ENCODE assay signal across 10 cellular contexts in genomic region chr6:164085552-164086325, GRCh38.
A peak's percentile ranks its signal among the peaks of the same experiment; 100 is the strongest.
DNase-seq lines count a peak whose midpoint lies in the region; ATAC-seq and TF ChIP-seq lines count a peak whose summit lies in the region.
"Had no signal": no experiment of that assay in that cellular context is flagged by ENCODE, and none has a peak within 500 bp of the region (broad histone marks: within the 10 kb centered on the region; RNA-seq: fewer than 3 reads in every experiment).

No MANE protein-coding gene starts in this region.

- no peak overlapping the region for H2AFZ ChIP-seq in GM23248

- WGBS in GM23248 (ENCODE audit: low coverage in 1 of 2, low lambda C conversion rate in 2 of 2, missing lambda C conversion rate in 2 of 2), 2 experiments, result 64 to 65% methylated on average over 26 to 27 of the region's 27 CpGs
- WGBS in right lobe of liver (ENCODE audit: insufficient coverage, low coverage, low lambda C conversion rate, missing lambda C conversion rate), result 39% methylated on average over 20 of the region's 27 CpGs

- H3K36me3 Mint-ChIP-seq in activated naive CD4-positive, alpha-beta T cell treated with anti-CD3 and anti-CD28 coated beads, Interleukin-2, amount 50 U/mL, for 72 hours, result no peaks in the 10 kb centered on the region

- H3K4me1 ChIP-seq in GM23248 (ENCODE audit: insufficient read depth) (no peaks in the 10 kb centered on the region), right lobe of liver (no peaks in the 10 kb centered on the region), gastrocnemius medialis (peaks cover 10 to 15% of the 10 kb centered on the region in 2 donors)

- H3K27ac Mint-ChIP-seq in activated naive CD4-positive, alpha-beta T cell treated with anti-CD3 and anti-CD28 coated beads, Interleukin-2, amount 50 U/mL, for 72 hours, result no peak overlapping the region

- H3K36me3 ChIP-seq in GM23248 (ENCODE audit: low read depth) (no peaks in the 10 kb centered on the region), right lobe of liver (no peaks in the 10 kb centered on the region), gastrocnemius medialis (no peaks in the 10 kb centered on the region)

- H3K4me3 ChIP-seq in GM23248 (no peak overlapping the region), right lobe of liver (no peak overlapping the region), gastrocnemius medialis (peak overlapping the region; percentile 11 to 38 (median 26))

- no peak overlapping the region for H3K9ac ChIP-seq in GM23248

- H3K27me3 ChIP-seq in GM23248 (replicated peaks; ENCODE audit: insufficient read depth) (no peaks in the 10 kb centered on the region), right lobe of liver (no peaks in the 10 kb centered on the region), gastrocnemius medialis (no peaks in the 10 kb centered on the region)

- intact Hi-C loops in right lobe of liver (cut with DNase I) (no loop called here), gastrocnemius medialis (cut with DNase I; ENCODE audit: low total_unique reads) (no loop called here)

- peak; percentile 20 to 75 (median 57) for ATAC-seq in right lobe of liver
- ATAC-seq in gastrocnemius medialis, result peak; percentile 74 to 81
- ATAC-seq in GM21390 (IDR thresholded peaks at IDR 0.05; ENCODE audit: unreplicated experiment), result no peak
- ATAC-seq in activated naive CD4-positive, alpha-beta T cell treated with anti-CD3 and anti-CD28 coated beads, Interleukin-2, amount 50 U/mL, for 72 hours, result no peak
- ATAC-seq in HG03378 (IDR thresholded peaks at IDR 0.05; ENCODE audit: unreplicated experiment), result no peak

- peak; percentile 2 for DNase-seq in GM23248
- peak; percentile 64 for DNase-seq in ecto neural progenitor cell (ENCODE audit: low spot score)
- peak in 1 of 3 donors; percentile 25 for DNase-seq in right lobe of liver
- DNase-seq in gastrocnemius medialis, result peak; percentile 31 to 72
- DNase-seq in G401 (ENCODE audit: low spot score), result no peak
- no peak for DNase-seq in activated naive CD4-positive, alpha-beta T cell treated with anti-CD3 and anti-CD28 coated beads, Interleukin-2, amount 50 U/mL, for 72 hours (ENCODE audit: low spot score in 2 of 2)
- DNase-seq: activated CD4-positive, alpha-beta T cell treated with anti-CD3 and anti-CD28 coated beads, Interleukin-2, amount 50 U/mL, for 1 hour; OCI-M1 had no signal

- H3K9me2 ChIP-seq in GM23248 (ENCODE audit: insufficient read depth), result no peaks in the 10 kb centered on the region

- no peak for TF ChIP-seq CTCF in right lobe of liver (IDR thresholded peaks at IDR 0.05)
- TF ChIP-seq CTCF in gastrocnemius medialis (IDR thresholded peaks at IDR 0.05 in 4 of 5, conservative IDR thresholded peaks at IDR 0.05 in 1 of 5), result no peak

- TF ChIP-seq POLR2A in right lobe of liver (IDR thresholded peaks at IDR 0.05) (no peak), gastrocnemius medialis (IDR thresholded peaks at IDR 0.05) (peak in 1 of 2 donors; percentile 7)

- H3K9me3 ChIP-seq in GM23248 (ENCODE audit: low read depth), result no peaks in the 10 kb centered on the region
- H3K9me3 ChIP-seq in right lobe of liver, result no peaks in the 10 kb centered on the region
- no peaks in the 10 kb centered on the region for H3K9me3 ChIP-seq in gastrocnemius medialis

- H3F3A ChIP-seq in GM23248 (ENCODE audit: insufficient read depth), result no peaks in the 10 kb centered on the region

- no peaks in the 10 kb centered on the region for H3K79me2 ChIP-seq in GM23248 (ENCODE audit: insufficient read depth)

- no peaks in the 10 kb centered on the region for H4K20me1 ChIP-seq in GM23248 (ENCODE audit: insufficient read depth)

- peaks cover 4 to 15% of the 10 kb centered on the region in 2 donors for H3K9me3 Mint-ChIP-seq in activated naive CD4-positive, alpha-beta T cell treated with anti-CD3 and anti-CD28 coated beads, Interleukin-2, amount 50 U/mL, for 72 hours

- in situ Hi-C loops in GM23248 (cut with MboI) (no loop called here), gastrocnemius medialis (cut with MboI; ENCODE audit: low sequenced_read_pairs in 4 of 4) (no loop called here), G401 (cut with HindIII; ENCODE audit: low sequenced_read_pairs) (no loop called here)

- H3K4me2 ChIP-seq in GM23248 (ENCODE audit: unreplicated experiment), result no peak overlapping the region

- H3K27ac ChIP-seq in GM23248 (no peak overlapping the region), right lobe of liver (peak overlapping the region; percentile 11 to 49 (median 45)), gastrocnemius medialis (peak overlapping the region; percentile 70 to 74 (median 73))

Comparison
In these comparisons a context has a peak if more than half of its experiments do, and no peak if none do; other contexts are left out.
1. DNase-seq: peak in GM23248 (single experiment), ecto neural progenitor cell (single experiment) and gastrocnemius medialis (2 of 2); none in G401 (single experiment) and activated naive CD4-positive, alpha-beta T cell treated with anti-CD3 and anti-CD28 coated beads, Interleukin-2, amount 50 U/mL, for 72 hours (0 of 2).
2. H3K4me3 ChIP-seq: peak in gastrocnemius medialis (4 of 4); none in GM23248 (single experiment) and right lobe of liver (0 of 3).
3. ATAC-seq: peak in right lobe of liver (4 of 4) and gastrocnemius medialis (2 of 2); none in GM21390 (single experiment), activated naive CD4-positive, alpha-beta T cell treated with anti-CD3 and anti-CD28 coated beads, Interleukin-2, amount 50 U/mL, for 72 hours (0 of 2) and HG03378 (single experiment).